ENCODE assay signal across 20 cellular contexts in genomic region chr7:20519641-20520040, GRCh38.
"Had no signal": no experiment of that assay in that cellular context is flagged by ENCODE, and none has a peak within 500 bp of the region (broad histone marks: within the 10 kb centered on the region; RNA-seq: fewer than 3 reads in every experiment).

No MANE protein-coding gene starts in this region.

- H3K27me3 Mint-ChIP-seq: activated CD4-positive, alpha-beta T cell treated with anti-CD3 and anti-CD28 coated beads, Interleukin-2, amount 10 ng/mL, durations not matched to agents 7 days and 5 days; activated naive CD4-positive, alpha-beta T cell treated with anti-CD3 and anti-CD28 coated beads, Interleukin-2, amount 50 U/mL, for 24 hours; brain; stimulated activated naive CD8-positive, alpha-beta T cell treated with anti-CD3 and anti-CD28 coated beads, Interleukin-15, amount 100 ng/mL, for 72 hours had no signal

- ATAC-seq: left lung; stimulated activated naive CD8-positive, alpha-beta T cell treated with anti-CD3 and anti-CD28 coated beads, Interleukin-15, amount 100 ng/mL, for 72 hours had no signal

- H3K36me3 Mint-ChIP-seq: activated naive CD4-positive, alpha-beta T cell treated with anti-CD3 and anti-CD28 coated beads, Interleukin-2, amount 50 U/mL, for 24 hours; brain; neural progenitor cell had no signal

- H3K27ac ChIP-seq: left lung, neural progenitor cell, parathyroid adenoma, right atrium auricular region, skin epidermis, thoracic aorta had no signal

- H3K9me3 ChIP-seq: right atrium auricular region, thoracic aorta had no signal

- H3K27ac Mint-ChIP-seq: activated CD4-positive, alpha-beta T cell treated with anti-CD3 and anti-CD28 coated beads, Interleukin-2, amount 10 ng/mL, durations not matched to agents 7 days and 5 days; activated naive CD4-positive, alpha-beta T cell treated with anti-CD3 and anti-CD28 coated beads, Interleukin-2, amount 50 U/mL, for 24 hours; brain; endodermal cell; neural progenitor cell; stimulated activated naive CD8-positive, alpha-beta T cell treated with anti-CD3 and anti-CD28 coated beads, Interleukin-15, amount 100 ng/mL, for 72 hours; T-helper 1 cell treated with Interleukin-12 subunit alpha and Interleukin-12 subunit beta and Interleukin-4 antibody, amounts not matched to agents 30 μg/mL and 1 μg/mL, for 36 hours had no signal

- H3K9me3 Mint-ChIP-seq: activated CD4-positive, alpha-beta T cell treated with anti-CD3 and anti-CD28 coated beads, Interleukin-2, amount 10 ng/mL, durations not matched to agents 7 days and 5 days; activated naive CD4-positive, alpha-beta T cell treated with anti-CD3 and anti-CD28 coated beads, Interleukin-2, amount 50 U/mL, for 24 hours; T-helper 1 cell treated with Interleukin-12 subunit alpha and Interleukin-12 subunit beta and Interleukin-4 antibody, amounts not matched to agents 30 μg/mL and 1 μg/mL, for 36 hours had no signal

- DNase-seq: activated CD4-positive, alpha-beta T cell treated with anti-CD3 and anti-CD28 coated beads, Interleukin-2, amount 10 ng/mL, durations not matched to agents 7 days and 5 days; activated CD4-positive, CD25-positive, alpha-beta regulatory T cell; activated effector memory CD4-positive, alpha-beta T cell treated with Interleukin-2 at 50 U/mL for 16 hours; activated T-cell treated with anti-CD3 and anti-CD28 coated beads for 4 hours; amniotic stem cell; dermis blood vessel endothelial cell; endodermal cell; glutamatergic neuron; left lung; mesenchymal stem cell; stimulated activated CD4-positive, alpha-beta T cell treated with anti-CD3 and anti-CD28 coated beads, Interleukin-4, amount 100 ng/mL, for 4 hours; stimulated activated naive CD8-positive, alpha-beta T cell treated with anti-CD3 and anti-CD28 coated beads, Interleukin-15, amount 100 ng/mL, for 72 hours had no signal

- H3K9ac ChIP-seq: neural progenitor cell, parathyroid adenoma had no signal

- H3K4me1 Mint-ChIP-seq: activated CD4-positive, alpha-beta T cell treated with anti-CD3 and anti-CD28 coated beads, Interleukin-2, amount 10 ng/mL, durations not matched to agents 7 days and 5 days; activated naive CD4-positive, alpha-beta T cell treated with anti-CD3 and anti-CD28 coated beads, Interleukin-2, amount 50 U/mL, for 24 hours; endodermal cell; stimulated activated naive CD8-positive, alpha-beta T cell treated with anti-CD3 and anti-CD28 coated beads, Interleukin-15, amount 100 ng/mL, for 72 hours had no signal

- H3K27me3 ChIP-seq: left lung, neural progenitor cell, right atrium auricular region had no signal

- H3K4me1 ChIP-seq: left lung, neural progenitor cell, parathyroid adenoma, right atrium auricular region had no signal

- H3K4me3 Mint-ChIP-seq: activated CD4-positive, alpha-beta T cell treated with anti-CD3 and anti-CD28 coated beads, Interleukin-2, amount 10 ng/mL, durations not matched to agents 7 days and 5 days; activated naive CD4-positive, alpha-beta T cell treated with anti-CD3 and anti-CD28 coated beads, Interleukin-2, amount 50 U/mL, for 24 hours; brain; endodermal cell; neural progenitor cell; stimulated activated naive CD8-positive, alpha-beta T cell treated with anti-CD3 and anti-CD28 coated beads, Interleukin-15, amount 100 ng/mL, for 72 hours; T-helper 1 cell treated with Interleukin-12 subunit alpha and Interleukin-12 subunit beta and Interleukin-4 antibody, amounts not matched to agents 30 μg/mL and 1 μg/mL, for 36 hours had no signal

- H3K4me2 ChIP-seq: neural progenitor cell had no signal

- H3K36me3 ChIP-seq: left lung, neural progenitor cell, right atrium auricular region, thoracic aorta had no signal

- H2AFZ ChIP-seq: neural progenitor cell, parathyroid adenoma had no signal

- H3K4me3 ChIP-seq: left lung, neural progenitor cell, right atrium auricular region, skin epidermis, thoracic aorta had no signal
